Comparison of ENCODE assay signal across 8 cellular contexts in the genomic region with DNA sequence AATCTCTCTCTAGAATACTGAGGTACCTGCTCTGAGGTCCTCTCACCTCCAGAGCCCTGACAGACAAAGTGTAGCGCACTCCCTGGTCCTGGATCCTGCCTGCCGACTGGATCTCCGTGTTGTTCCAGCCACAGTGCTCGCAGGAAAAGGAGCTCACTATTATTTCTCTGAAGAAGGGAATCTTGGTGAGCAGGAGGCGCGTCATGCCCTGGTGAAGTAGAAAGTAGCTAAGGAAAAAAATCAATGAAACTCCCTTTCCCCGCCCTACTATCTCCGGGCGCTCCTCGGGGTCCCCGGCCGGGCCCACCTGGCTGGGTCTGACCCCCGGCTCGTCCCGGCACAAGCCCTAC. TPM values are rescaled to one million over a fixed set of nuclear protein-coding genes. Genes with fewer than 3 reads are reported as not detected.
DNase-seq lines count a peak whose midpoint lies in the region; ATAC-seq and TF ChIP-seq lines count a peak whose summit lies in the region.

No MANE protein-coding gene starts in this region.

- peak overlapping the region; percentile 85 for H3K4me3 ChIP-seq in left ventricle myocardium inferior
- peak overlapping the region; percentile 97 for H3K4me3 ChIP-seq in suprapubic skin

- no peaks in the 10 kb centered on the region for H3K27me3 ChIP-seq in left ventricle myocardium inferior (ENCODE audit: low read depth)
- peaks cover 2% of the 10 kb centered on the region for H3K27me3 ChIP-seq in suprapubic skin

- H3K27me3 Mint-ChIP-seq in activated CD8-positive, alpha-beta T cell treated with anti-CD3 and anti-CD28 coated beads, Interleukin-2, amount 10 ng/mL, durations not matched to agents 7 days and 5 days (ENCODE audit: low read depth) = peaks cover 6% of the 10 kb centered on the region

- POLR2A ChIA-PET in activated CD8-positive, alpha-beta T cell treated with anti-CD3 and anti-CD28 coated beads, Interleukin-2, amount 10 ng/mL, durations not matched to agents 7 days and 5 days (lab: Charles Lee) = interaction anchor here (0.6 to 3.9 kb wide), 9 partner anchors 9 to 437 kb away, joined by 3 to 44 read pairs (median 4); a partner anchor contains a TSS

- H3K9me3 Mint-ChIP-seq in activated CD8-positive, alpha-beta T cell treated with anti-CD3 and anti-CD28 coated beads, Interleukin-2, amount 10 ng/mL, durations not matched to agents 7 days and 5 days (ENCODE audit: insufficient read depth) = no peaks in the 10 kb centered on the region

- intact Hi-C loops in left ventricle myocardium inferior (cut with micrococcal nuclease) (loop anchor here (5.0 kb wide), 1 partner anchor 320 kb away; no protein-coding TSS in a partner anchor), cardiac septum (cut with DNase I) (no loop called here)

- no peak for TF ChIP-seq CTCF in left ventricle myocardium inferior (IDR thresholded peaks at IDR 0.05; ENCODE audit: borderline replicate concordance)
- no peak for TF ChIP-seq CTCF in suprapubic skin (IDR thresholded peaks at IDR 0.05)

- H3K4me1 ChIP-seq in left ventricle myocardium inferior = peaks cover 33% of the 10 kb centered on the region
- peaks cover 25% of the 10 kb centered on the region for H3K4me1 ChIP-seq in suprapubic skin

- peak overlapping the region; percentile 94 for H3K4me3 Mint-ChIP-seq in activated CD8-positive, alpha-beta T cell treated with anti-CD3 and anti-CD28 coated beads, Interleukin-2, amount 10 ng/mL, durations not matched to agents 7 days and 5 days

- CTCF ChIA-PET in activated CD8-positive, alpha-beta T cell treated with anti-CD3 and anti-CD28 coated beads, Interleukin-2, amount 10 ng/mL, durations not matched to agents 7 days and 5 days (lab: Charles Lee) = interaction anchor here (0.9 to 11.1 kb wide), 8 partner anchors 12 to 319 kb away, joined by 3 to 211 read pairs (median 6); a partner anchor contains a TSS

- peaks cover 44% of the 10 kb centered on the region for H3K36me3 ChIP-seq in left ventricle myocardium inferior
- H3K36me3 ChIP-seq in suprapubic skin = peaks cover 39% of the 10 kb centered on the region

- peak overlapping the region; percentile 92 for H3K27ac Mint-ChIP-seq in activated CD8-positive, alpha-beta T cell treated with anti-CD3 and anti-CD28 coated beads, Interleukin-2, amount 10 ng/mL, durations not matched to agents 7 days and 5 days

- peak; percentile 11 for ATAC-seq in activated CD8-positive, alpha-beta T cell treated with anti-CD3 and anti-CD28 coated beads, Interleukin-2, amount 10 ng/mL, durations not matched to agents 7 days and 5 days
- ATAC-seq in HG02763 (IDR thresholded peaks at IDR 0.05; ENCODE audit: unreplicated experiment) (no peak), GM18498 (IDR thresholded peaks at IDR 0.05; ENCODE audit: unreplicated experiment) (no peak), GM21825 (IDR thresholded peaks at IDR 0.05; ENCODE audit: unreplicated experiment) (no peak)

- H3K36me3 Mint-ChIP-seq in activated CD8-positive, alpha-beta T cell treated with anti-CD3 and anti-CD28 coated beads, Interleukin-2, amount 10 ng/mL, durations not matched to agents 7 days and 5 days (ENCODE audit: low read depth) = peaks cover 47% of the 10 kb centered on the region

- DNase-seq in left ventricle myocardium inferior (no peak), cardiac septum (ENCODE audit: low spot score) (no peak), iris pigment epithelial cell (ENCODE audit: low read depth) (peak; percentile 21), suprapubic skin (ENCODE audit: low spot score in 2 of 2) (no peak)
- no peak for DNase-seq in activated CD8-positive, alpha-beta T cell treated with anti-CD3 and anti-CD28 coated beads, Interleukin-2, amount 10 ng/mL, durations not matched to agents 7 days and 5 days

- WGBS in suprapubic skin = 0% methylated on average over 4 of the region's 15 CpGs

- H3K4me1 Mint-ChIP-seq in activated CD8-positive, alpha-beta T cell treated with anti-CD3 and anti-CD28 coated beads, Interleukin-2, amount 10 ng/mL, durations not matched to agents 7 days and 5 days (ENCODE audit: low read depth) = peaks cover 53% of the 10 kb centered on the region

- no peak for TF ChIP-seq POLR2A in suprapubic skin (IDR thresholded peaks at IDR 0.05)

- H3K9me3 ChIP-seq in left ventricle myocardium inferior (replicated peaks) (no peaks in the 10 kb centered on the region), suprapubic skin (no peaks in the 10 kb centered on the region)

- no peak for TF ChIP-seq EP300 in suprapubic skin (IDR thresholded peaks at IDR 0.05)

- H3K27ac ChIP-seq in left ventricle myocardium inferior (replicated peaks) = peak overlapping the region; percentile 89
- peak overlapping the region; percentile 87 for H3K27ac ChIP-seq in suprapubic skin

RNA-seq across cellular contexts. Expression of a gene that starts 0.4 kb away (rescaled TPM):
- total RNA-seq in left ventricle myocardium inferior (26.4 TPM), cardiac septum (24.8 TPM), suprapubic skin (10 to 100 TPM; 25.4 to 48.7 (median 36.8) TPM)
- 10 to 100 TPM; 60.5 to 62.0 TPM for total RNA-seq in activated CD8-positive, alpha-beta T cell treated with anti-CD3 and anti-CD28 coated beads, Interleukin-2, amount 10 ng/mL, durations not matched to agents 7 days and 5 days

RNA-seq across cellular contexts. Expression of a gene that starts 4.3 kb away (rescaled TPM):
- total RNA-seq in left ventricle myocardium inferior (not detected), cardiac septum (not detected), suprapubic skin (under 1 TPM in 1 of 4 donors, not detected in 3; 0.72 TPM)
- not detected for total RNA-seq in activated CD8-positive, alpha-beta T cell treated with anti-CD3 and anti-CD28 coated beads, Interleukin-2, amount 10 ng/mL, durations not matched to agents 7 days and 5 days

RNA-seq across cellular contexts. Expression of a gene that starts 14.6 kb away (rescaled TPM):
- total RNA-seq in left ventricle myocardium inferior (7.1 TPM), cardiac septum (8.3 TPM), suprapubic skin (10 to 100 TPM; 11.5 to 19.4 (median 14.3) TPM)
- total RNA-seq in activated CD8-positive, alpha-beta T cell treated with anti-CD3 and anti-CD28 coated beads, Interleukin-2, amount 10 ng/mL, durations not matched to agents 7 days and 5 days = 10 to 100 TPM; 36.3 to 39.5 TPM

RNA-seq across cellular contexts. Expression of a gene that starts 35.7 kb away (rescaled TPM):
- total RNA-seq in left ventricle myocardium inferior = not detected
- not detected for total RNA-seq in cardiac septum
- total RNA-seq in activated CD8-positive, alpha-beta T cell treated with anti-CD3 and anti-CD28 coated beads, Interleukin-2, amount 10 ng/mL, durations not matched to agents 7 days and 5 days = not detected
- 1 to 10 TPM in 2 of 4 donors, under 1 TPM in 1, not detected in 1; 0.34 to 3.9 (median 2.3) TPM for total RNA-seq in suprapubic skin

RNA-seq across cellular contexts. Expression of a gene that starts 42.3 kb away (rescaled TPM):
- total RNA-seq in left ventricle myocardium inferior (not detected), cardiac septum (not detected), suprapubic skin (10 to 100 TPM in 1 of 4 donors, 1 to 10 TPM in 1, not detected in 2; 2.6 to 36.5 TPM)
- not detected for total RNA-seq in activated CD8-positive, alpha-beta T cell treated with anti-CD3 and anti-CD28 coated beads, Interleukin-2, amount 10 ng/mL, durations not matched to agents 7 days and 5 days
